ENCODE assay signal across 8 cellular contexts in genomic region chr1:201309420-201309819, GRCh38. TPM values are rescaled to one million over a fixed set of nuclear protein-coding genes. Genes with fewer than 3 reads are reported as not detected.
DNase-seq lines count a peak whose midpoint lies in the region; ATAC-seq and TF ChIP-seq lines count a peak whose summit lies in the region.

No MANE protein-coding gene starts in this region.

- intact Hi-C loops in activated CD8-positive, alpha-beta T cell treated with anti-CD3 and anti-CD28 coated beads for 36 hours (cut with micrococcal nuclease) = loop anchor here (10.0 kb wide), 1 partner anchor 65 kb away; no protein-coding TSS in a partner anchor
- intact Hi-C loops in testis (cut with DNase I; ENCODE audit: low total_unique reads) = no loop called here

- H3K9me3 ChIP-seq in testis = no peaks in the 10 kb centered on the region

- no peak for ATAC-seq in activated CD8-positive, alpha-beta T cell treated with anti-CD3 and anti-CD28 coated beads for 36 hours
- no peak for ATAC-seq in GM21447 (IDR thresholded peaks at IDR 0.05; ENCODE audit: unreplicated experiment)
- no peak for ATAC-seq in HG03045 (IDR thresholded peaks at IDR 0.05; ENCODE audit: unreplicated experiment)

- H3K4me1 Mint-ChIP-seq in activated CD8-positive, alpha-beta T cell treated with anti-CD3 and anti-CD28 coated beads for 36 hours (ENCODE audit: low read depth) = peaks cover 13% of the 10 kb centered on the region

- H3K9me3 Mint-ChIP-seq in activated CD8-positive, alpha-beta T cell treated with anti-CD3 and anti-CD28 coated beads for 36 hours = no peaks in the 10 kb centered on the region

- H3K27me3 Mint-ChIP-seq in activated CD8-positive, alpha-beta T cell treated with anti-CD3 and anti-CD28 coated beads for 36 hours = peaks cover 10% of the 10 kb centered on the region

- peaks cover 6% of the 10 kb centered on the region for H3K4me1 ChIP-seq in testis

- no peak overlapping the region for H3K4me3 ChIP-seq in testis

- H3K36me3 Mint-ChIP-seq in activated CD8-positive, alpha-beta T cell treated with anti-CD3 and anti-CD28 coated beads for 36 hours (ENCODE audit: low read depth) = no peaks in the 10 kb centered on the region

- 30% methylated on average over 9 of the region's 9 CpGs; no CpG with 5 or more reads in 1 of the 2 donors for WGBS in testis, 2 donors

- no peak overlapping the region for H3K27ac Mint-ChIP-seq in activated CD8-positive, alpha-beta T cell treated with anti-CD3 and anti-CD28 coated beads for 36 hours

- POLR2A ChIA-PET in activated CD8-positive, alpha-beta T cell treated with anti-CD3 and anti-CD28 coated beads for 36 hours (lab: Charles Lee) = no interaction called here

- CTCF ChIA-PET in activated CD8-positive, alpha-beta T cell treated with anti-CD3 and anti-CD28 coated beads for 36 hours (lab: Charles Lee) = interaction anchor here (1.3 to 1.4 kb wide), 2 partner anchors 50 to 55 kb away, joined by 3 to 6 read pairs; no protein-coding TSS in a partner anchor

- H3K27ac ChIP-seq in testis = no peak overlapping the region

- no peak overlapping the region for H3K4me3 Mint-ChIP-seq in activated CD8-positive, alpha-beta T cell treated with anti-CD3 and anti-CD28 coated beads for 36 hours

- no peaks in the 10 kb centered on the region for H3K27me3 ChIP-seq in testis

- TF ChIP-seq CTCF in activated CD8-positive, alpha-beta T cell treated with anti-CD3 and anti-CD28 coated beads for 36 hours (IDR thresholded peaks at IDR 0.05) = no peak
- TF ChIP-seq CTCF in testis (IDR thresholded peaks at IDR 0.05) = no peak

- no peaks in the 10 kb centered on the region for H3K36me3 ChIP-seq in testis (ENCODE audit: low read depth, missing control alignments)

- TF ChIP-seq POLR2A in testis (IDR thresholded peaks at IDR 0.05) = no peak

- DNase-seq in NCI-H1417 (lab: John Stamatoyannopoulos, UW) = peak; percentile 73 to 85 (median 75)
- DNase-seq in NCI-H1417 treated with DMSO at 0.1 percent for 48 hours (lab: John Stamatoyannopoulos, UW) = no peak
- DNase-seq in NCI-H1694 (lab: John Stamatoyannopoulos, UW) = peak; percentile 67
- DNase-seq in activated CD8-positive, alpha-beta T cell treated with anti-CD3 and anti-CD28 coated beads for 36 hours = peak; percentile 29
- peak; percentile 25 for DNase-seq in iPS DF 19.7 (ENCODE audit: low read depth, low spot score)
- DNase-seq in testis = peak; percentile 80

RNA-seq across cellular contexts. Expression of gene PKP1, which starts 26.1 kb away (rescaled TPM):
- not detected for total RNA-seq in activated CD8-positive, alpha-beta T cell treated with anti-CD3 and anti-CD28 coated beads for 36 hours
- total RNA-seq in testis = under 1 TPM; 0.50 to 0.63 TPM
- polyA plus RNA-seq in testis (ENCODE audit: insufficient read depth, low read depth, low replicate concordance) = 0.11 TPM
